ENCODE assay signal across 26 cellular contexts in genomic region chr6:157098999-157099398, GRCh38.
DNase-seq lines count a peak whose midpoint lies in the region; ATAC-seq, FAIRE-seq and TF ChIP-seq lines count a peak whose summit lies in the region.
"Had no signal": no experiment of that assay in that cellular context is flagged by ENCODE, and none has a peak within 500 bp of the region (broad histone marks: within the 10 kb centered on the region; RNA-seq: fewer than 3 reads in every experiment).

No MANE protein-coding gene starts in this region.

- CTCF ChIA-PET in CD8-positive, alpha-beta memory T cell (lab: Charles Lee), result interaction anchor here (0.9 kb wide), 1 partner anchor 157 kb away, joined by 3 read pairs; no protein-coding TSS in a partner anchor

- H3K4me1 ChIP-seq in CD4-positive, CD25-positive, alpha-beta regulatory T cell (ENCODE audit: control insufficient read depth, insufficient read depth, low read length, poor library complexity, severe bottlenecking), result peaks cover 26% of the 10 kb centered on the region
- H3K4me1 ChIP-seq in CD8-positive, alpha-beta memory T cell (ENCODE audit: insufficient read depth, low read length), result peaks cover 28% of the 10 kb centered on the region
- H3K4me1 ChIP-seq: SJCRH30 had no signal

- H3K4me3 ChIP-seq in CD4-positive, CD25-positive, alpha-beta regulatory T cell (ENCODE audit: low read depth, low read length), result no peak overlapping the region
- no peak overlapping the region for H3K4me3 ChIP-seq in CD8-positive, alpha-beta memory T cell (ENCODE audit: low read length)
- H3K4me3 ChIP-seq: GM23248, PC-9, SJCRH30 had no signal

- TF ChIP-seq POLR2A in H54 (IDR thresholded peaks at IDR 0.05; ENCODE audit: low read depth, low read length), result no peak

- no peak for DNase-seq in CD4-positive, CD25-positive, alpha-beta regulatory T cell
- DNase-seq in CD8-positive, alpha-beta memory T cell, result no peak
- DNase-seq in central memory CD8-positive, alpha-beta T cell (ENCODE audit: low spot score in 2 of 2), result no peak
- DNase-seq in natural killer cell (no peak), H54 (ENCODE audit: insufficient read length, low spot score) (no peak)
- DNase-seq in activated CD4-positive, CD25-positive, alpha-beta regulatory T cell (lab: John Stamatoyannopoulos, UW), result no peak
- DNase-seq: AML-193, C1 segment of cervical spinal cord, GM23248, H9, HFFc6, IMR-90, NCI-H1048, NCI-H1417, NCI-H1694, NCI-H2029 treated with DMSO at 0.1 percent for 48 hours, NCI-H446 treated with DMSO at 0.1 percent for 48 hours, NCI-H526, PC-9, SJCRH30 had no signal

- H3K4me1 Mint-ChIP-seq in CD4-positive, CD25-positive, alpha-beta regulatory T cell, result peaks cover 31 to 78% (median 59%) of the 10 kb centered on the region in 4 donors
- peaks cover 48 to 64% (median 61%) of the 10 kb centered on the region in 3 donors for H3K4me1 Mint-ChIP-seq in CD8-positive, alpha-beta memory T cell
- peaks cover 45% of the 10 kb centered on the region for H3K4me1 Mint-ChIP-seq in central memory CD8-positive, alpha-beta T cell
- H3K4me1 Mint-ChIP-seq in natural killer cell, result peaks cover 58 to 60% of the 10 kb centered on the region in 2 donors

- FAIRE-seq in H54 (lab: Jason Lieb, UNC), result no peak
- FAIRE-seq: A204.1, D721Med had no signal

- peak overlapping the region; percentile 71 for H3K27ac ChIP-seq in CD4-positive, CD25-positive, alpha-beta regulatory T cell (ENCODE audit: insufficient read depth, low read length, poor library complexity, severe bottlenecking)
- no peak overlapping the region for H3K27ac ChIP-seq in CD8-positive, alpha-beta memory T cell (ENCODE audit: low read depth, low read length)
- H3K27ac ChIP-seq: GM23248, KMS-11, PC-9, SJCRH30 had no signal

- no peaks in the 10 kb centered on the region for H3K36me3 ChIP-seq in CD4-positive, CD25-positive, alpha-beta regulatory T cell (ENCODE audit: control insufficient read depth, insufficient read depth, low read length)
- H3K36me3 ChIP-seq in CD8-positive, alpha-beta memory T cell (ENCODE audit: insufficient read depth, low read length), result no peaks in the 10 kb centered on the region

- H3K27me3 Mint-ChIP-seq in CD4-positive, CD25-positive, alpha-beta regulatory T cell, result no peaks in the 10 kb centered on the region
- H3K27me3 Mint-ChIP-seq in CD8-positive, alpha-beta memory T cell, result no peaks in the 10 kb centered on the region
- H3K27me3 Mint-ChIP-seq in central memory CD8-positive, alpha-beta T cell, result no peaks in the 10 kb centered on the region
- H3K27me3 Mint-ChIP-seq in natural killer cell (ENCODE audit: low read depth in 2 of 2), result no peaks in the 10 kb centered on the region

- peak overlapping the region; percentile 88 to 95 (median 95) for H3K27ac Mint-ChIP-seq in CD4-positive, CD25-positive, alpha-beta regulatory T cell
- H3K27ac Mint-ChIP-seq in CD8-positive, alpha-beta memory T cell, result peak overlapping the region in 6 of 8 donors; percentile 20 to 93 (median 85)
- peak overlapping the region; percentile 64 for H3K27ac Mint-ChIP-seq in central memory CD8-positive, alpha-beta T cell (ENCODE audit: low read depth)
- H3K27ac Mint-ChIP-seq in natural killer cell, result peak overlapping the region; percentile 92 to 93
- H3K27ac Mint-ChIP-seq: H9, HFFc6 had no signal

- intact Hi-C loops in natural killer cell (cut with micrococcal nuclease), result no loop called here

- no peak for TF ChIP-seq CTCF in natural killer cell (IDR thresholded peaks at IDR 0.05)

- ATAC-seq in CD4-positive, CD25-positive, alpha-beta regulatory T cell (ENCODE audit: low read depth in 2 of 2), result no peak
- no peak for ATAC-seq in central memory CD8-positive, alpha-beta T cell (replicated peaks; ENCODE audit: extremely low read depth, poor library complexity, severe bottlenecking)
- ATAC-seq in natural killer cell, result no peak
- no peak for ATAC-seq in GM19397 (IDR thresholded peaks at IDR 0.05; ENCODE audit: unreplicated experiment)
- ATAC-seq: Right ventricle myocardium inferior, SK-N-SH treated with all-trans-retinoic acid at 6 μM for 48 hours had no signal

- no peak overlapping the region for H3K4me3 Mint-ChIP-seq in CD4-positive, CD25-positive, alpha-beta regulatory T cell
- no peak overlapping the region for H3K4me3 Mint-ChIP-seq in CD8-positive, alpha-beta memory T cell
- no peak overlapping the region for H3K4me3 Mint-ChIP-seq in central memory CD8-positive, alpha-beta T cell
- H3K4me3 Mint-ChIP-seq in natural killer cell, result no peak overlapping the region
- H3K4me3 Mint-ChIP-seq: H9, HFFc6 had no signal

- POLR2A ChIA-PET in CD8-positive, alpha-beta memory T cell (lab: Charles Lee), result no interaction called here

- no peaks in the 10 kb centered on the region for H3K27me3 ChIP-seq in CD4-positive, CD25-positive, alpha-beta regulatory T cell (ENCODE audit: control insufficient read depth, insufficient read depth, low read length)
- H3K27me3 ChIP-seq in CD8-positive, alpha-beta memory T cell (ENCODE audit: insufficient read depth, low read length, poor library complexity, severe bottlenecking), result no peaks in the 10 kb centered on the region
- H3K27me3 ChIP-seq: SJCRH30 had no signal

- H3K36me3 Mint-ChIP-seq in CD4-positive, CD25-positive, alpha-beta regulatory T cell, result peaks cover 13% of the 10 kb centered on the region
- peaks cover under 1 to 23% (median 2%) of the 10 kb centered on the region in 3 donors for H3K36me3 Mint-ChIP-seq in CD8-positive, alpha-beta memory T cell
- peaks cover 10% of the 10 kb centered on the region for H3K36me3 Mint-ChIP-seq in central memory CD8-positive, alpha-beta T cell (ENCODE audit: insufficient read depth)
- H3K36me3 Mint-ChIP-seq in natural killer cell, result no peaks in the 10 kb centered on the region

- H3K9me3 ChIP-seq in CD4-positive, CD25-positive, alpha-beta regulatory T cell (ENCODE audit: control insufficient read depth in 2 of 2, low read length in 2 of 2), result no peaks in the 10 kb centered on the region
- H3K9me3 ChIP-seq in CD8-positive, alpha-beta memory T cell (ENCODE audit: low read length), result no peaks in the 10 kb centered on the region
- H3K9me3 ChIP-seq: SJCRH30 had no signal

- H3K9me3 Mint-ChIP-seq in CD4-positive, CD25-positive, alpha-beta regulatory T cell, result no peaks in the 10 kb centered on the region
- H3K9me3 Mint-ChIP-seq in CD8-positive, alpha-beta memory T cell, result no peaks in the 10 kb centered on the region
- no peaks in the 10 kb centered on the region for H3K9me3 Mint-ChIP-seq in central memory CD8-positive, alpha-beta T cell
- no peaks in the 10 kb centered on the region for H3K9me3 Mint-ChIP-seq in natural killer cell
- H3K9me3 Mint-ChIP-seq: H9, HFFc6 had no signal
